In genomic region chr3:24640330-24640877, GRCh38 we compare ENCODE assay signal across 8 cellular contexts.
DNase-seq lines count a peak whose midpoint lies in the region; ATAC-seq, FAIRE-seq and TF ChIP-seq lines count a peak whose summit lies in the region.

No MANE protein-coding gene starts in this region.

- dilution Hi-C loops in IMR-90 (cut with HindIII; ENCODE audit: low sequenced_read_pairs, unreplicated experiment): no loop called here

- TF ChIP-seq EP300 in K562 (IDR thresholded peaks at IDR 0.05; ENCODE audit: low read length): no peak

- H3K79me1 ChIP-seq in IMR-90 (ENCODE audit: low read depth in 1 of 2, low read length in 2 of 2): no peaks in the 10 kb centered on the region

- H3K9ac ChIP-seq in IMR-90 (ENCODE audit: low read depth, low read length) (no peak overlapping the region), K562 (ENCODE audit: insufficient read depth in 1 of 2, low read depth in 2 of 2, low read length in 2 of 2) (no peak overlapping the region)

- H3K4me2 ChIP-seq in IMR-90 (ENCODE audit: low read depth, low read length) (no peak overlapping the region), K562 (ENCODE audit: insufficient read depth, low read length) (no peak overlapping the region)

- intact Hi-C loops in IMR-90 (cut with micrococcal nuclease) (no loop called here), K562 (cut with micrococcal nuclease) (loop anchor here (1.0 to 10.0 kb wide), 5 partner anchors 116 to 454 kb away; no protein-coding TSS in a partner anchor), lower lobe of right lung (cut with DNase I) (no loop called here)

- peak; percentile 20 for DNase-seq in COR-L47 (lab: John Stamatoyannopoulos, UW)
- DNase-seq in IMR-90: no peak
- peak in 2 of 4 experiments; percentile 35 to 52 for DNase-seq in K562 (ENCODE audit: extremely low read depth in 1 of 4, low spot score in 3 of 4)
- DNase-seq in lower lobe of right lung: no peak
- no peak for DNase-seq in NK-92 (lab: John Stamatoyannopoulos, UW; ENCODE audit: unreplicated experiment)
- no peak for DNase-seq in activated CD4-positive, alpha-beta T cell treated with anti-CD3 and anti-CD28 coated beads for 48 hours
- no peak for DNase-seq in NOMO-1 (lab: John Stamatoyannopoulos, UW; ENCODE audit: unreplicated experiment in 2 of 2)

- H2AK5ac ChIP-seq in IMR-90 (ENCODE audit: low read depth, low read length): no peak overlapping the region

- no peak overlapping the region for H3K23ac ChIP-seq in IMR-90 (ENCODE audit: low read depth, low read length)

- H2BK5ac ChIP-seq in IMR-90 (ENCODE audit: low read depth, low read length, poor library complexity, severe bottlenecking): no peak overlapping the region

- H3K27me3 ChIP-seq in IMR-90 (ENCODE audit: control insufficient read depth, insufficient read depth, low read length) (no peaks in the 10 kb centered on the region), K562 (ENCODE audit: control insufficient read depth in 2 of 2, insufficient read depth in 2 of 2, low read length in 2 of 2) (0 out of 5 replicates have a peak, but pooled peaks cover 0 to 7% of the 10 kb centered on the region in 2 experiments), lower lobe of right lung (ENCODE audit: low read depth) (no peaks in the 10 kb centered on the region)

- H2BK20ac ChIP-seq in IMR-90 (ENCODE audit: low read depth, low read length): no peak overlapping the region

- H3K9me1 ChIP-seq in IMR-90 (ENCODE audit: insufficient read depth, low read length) (no peaks in the 10 kb centered on the region), K562 (ENCODE audit: control insufficient read depth, insufficient read depth, low read length) (no peaks in the 10 kb centered on the region)

- POLR2A ChIA-PET in IMR-90 (lab: Charles Lee; ENCODE audit: unreplicated experiment) (no interaction called here), K562 (lab: Yijun Ruan, JAX) (no interaction called here)

- H4K8ac ChIP-seq in IMR-90 (ENCODE audit: low read depth in 2 of 2, low read length in 2 of 2): no peak overlapping the region

- no CpG with 5 or more reads among the region's 3 CpGs for WGBS in IMR-90 (ENCODE audit: extremely low coverage in 2 of 2, insufficient read length in 1 of 2), 2 experiments
- WGBS in K562 (ENCODE audit: insufficient coverage, low coverage, missing lambda C conversion rate): 14% methylated on average over 3 of the region's 3 CpGs

- H4K5ac ChIP-seq in IMR-90 (ENCODE audit: low read depth, low read length): no peak overlapping the region

- H3K4ac ChIP-seq in IMR-90 (ENCODE audit: low read depth, low read length): no peak overlapping the region

- H3K14ac ChIP-seq in IMR-90 (replicated peaks; ENCODE audit: low read depth, low read length): no peak overlapping the region

- TF ChIP-seq CTCF in IMR-90 (conservative IDR thresholded peaks at IDR 0.05; ENCODE audit: low read depth, low read length): 0 out of 2 replicates have a peak, but pooled peaks have one; percentile 5
- peak; percentile 57 to 78 (median 59) for TF ChIP-seq CTCF in K562 (IDR thresholded peaks at IDR 0.05 in 2 of 3, conservative IDR thresholded peaks at IDR 0.05 in 1 of 3; ENCODE audit: insufficient read depth in 2 of 3, low read depth in 1 of 3, low read length in 3 of 3)
- TF ChIP-seq CTCF in lower lobe of right lung (IDR thresholded peaks at IDR 0.05): peak; percentile 55

- ATAC-seq in IMR-90 (ENCODE audit: low read depth) (no peak), K562 (peak; percentile 90), lower lobe of right lung (peak; percentile 73 to 91)
- ATAC-seq in activated CD4-positive, CD25-positive, alpha-beta regulatory T cell treated with anti-CD3 and anti-CD28 coated beads, Interleukin-2, amount 50 U/mL, for 24 hours: no peak

- H3K4me1 ChIP-seq in IMR-90 (ENCODE audit: control insufficient read depth, insufficient read depth, low read length) (no peaks in the 10 kb centered on the region), K562 (replicated peaks in 1 of 2; ENCODE audit: control insufficient read depth in 2 of 2, insufficient read depth in 2 of 2, low read length in 2 of 2) (peaks cover 0 to 4% of the 10 kb centered on the region in 2 experiments; a peak in 1 of 5 replicates), lower lobe of right lung (peaks cover 7% of the 10 kb centered on the region)

- H3K4me3 ChIP-seq in IMR-90 (ENCODE audit: insufficient read depth, low read depth, low read length): no peak overlapping the region
- H3K4me3 ChIP-seq in K562: no peak overlapping the region
- H3K4me3 ChIP-seq in lower lobe of right lung: no peak overlapping the region

- BruUV-seq in IMR-90 (replicated peaks; lab: Mats Ljungman, UMichigan): no TSS peak
- BruUV-seq in K562 (replicated peaks; lab: Mats Ljungman, UMichigan): no TSS peak

- H3K79me2 ChIP-seq in K562 (ENCODE audit: control insufficient read depth, insufficient read depth, low read length): no peaks in the 10 kb centered on the region

- H4K20me1 ChIP-seq in IMR-90 (ENCODE audit: insufficient read depth, low read length) (no peaks in the 10 kb centered on the region), K562 (replicated peaks; ENCODE audit: control insufficient read depth, insufficient read depth, low read length) (no peaks in the 10 kb centered on the region)

- H3K36me3 ChIP-seq in IMR-90 (ENCODE audit: control insufficient read depth, insufficient read depth, low read length): no peaks in the 10 kb centered on the region
- no peaks in the 10 kb centered on the region for H3K36me3 ChIP-seq in K562 (ENCODE audit: control insufficient read depth, insufficient read depth, low read length)
- no peaks in the 10 kb centered on the region for H3K36me3 ChIP-seq in lower lobe of right lung

- no peak overlapping the region for H4K91ac ChIP-seq in IMR-90 (ENCODE audit: insufficient read depth, low read depth, low read length)

- no peak overlapping the region for H3K56ac ChIP-seq in IMR-90 (ENCODE audit: extremely low read depth, insufficient read depth, low read length)

- H3K27ac ChIP-seq in IMR-90 (ENCODE audit: insufficient read depth, low read length): no peak overlapping the region
- H3K27ac ChIP-seq in K562 (ENCODE audit: extremely low read depth, low read depth, low read length): no peak overlapping the region
- H3K27ac ChIP-seq in lower lobe of right lung: no peak overlapping the region

- no peak overlapping the region for H2AK9ac ChIP-seq in IMR-90 (replicated peaks; ENCODE audit: low read depth, low read length, poor library complexity)

- CTCF ChIA-PET in IMR-90 (lab: Yijun Ruan, JAX) (no interaction called here), K562 (lab: Yijun Ruan, JAX; ENCODE audit: low intra/inter-chr PET ratio) (interaction anchor here (0.6 to 1.1 kb wide), 3 partner anchors 455 to 807 kb away, joined by 3 to 5 read pairs (median 4); no protein-coding TSS in a partner anchor)

- no peak overlapping the region for H2BK15ac ChIP-seq in IMR-90 (ENCODE audit: low read depth, low read length)

- TF ChIP-seq POLR2A in IMR-90 (IDR thresholded peaks at IDR 0.05; ENCODE audit: low read depth, low read length) (no peak), K562 (conservative IDR thresholded peaks at IDR 0.05) (no peak)

- no peaks in the 10 kb centered on the region for H3K9me3 ChIP-seq in IMR-90 (ENCODE audit: control insufficient read depth, insufficient read depth, low read length)
- no peaks in the 10 kb centered on the region for H3K9me3 ChIP-seq in K562 (replicated peaks; ENCODE audit: control insufficient read depth, insufficient read depth, low read depth, low read length)
- H3K9me3 ChIP-seq in lower lobe of right lung: no peaks in the 10 kb centered on the region

- no peak overlapping the region for H2BK120ac ChIP-seq in IMR-90 (ENCODE audit: low read depth, low read length)

- TF ChIP-seq RAD21 in IMR-90 (IDR thresholded peaks at IDR 0.05; ENCODE audit: low read length) (no peak), K562 (CRISPR knock-in tag; conservative IDR thresholded peaks at IDR 0.05 in 1 of 2, IDR thresholded peaks at IDR 0.05 in 1 of 2) (peak; percentile 75 to 90)

- H3K18ac ChIP-seq in IMR-90 (ENCODE audit: low read depth, low read length): no peak overlapping the region

- in situ Hi-C loops in IMR-90 (cut with MboI; ENCODE audit: low sequenced_read_pairs): no loop called here
- in situ Hi-C loops in K562 (cut with MboI): no loop called here

- peak; percentile 69 for FAIRE-seq in K562 (lab: Jason Lieb, UNC)

- H2AFZ ChIP-seq in IMR-90 (replicated peaks; ENCODE audit: low read length, poor library complexity) (no peak overlapping the region), K562 (ENCODE audit: low read depth, low read length) (peak overlapping the region; percentile 58; the same call in 1 of the 2 replicates)

TF ChIP-seq in IMR-90, 13 proteins besides CTCF, POLR2A, EP300 and RAD21 (continues in another document):
- no peak for TF ChIP-seq MXI1 (IDR thresholded peaks at IDR 0.05; ENCODE audit: borderline replicate concordance, low read depth, low read length)
- TF ChIP-seq MAFK (IDR thresholded peaks at IDR 0.05; ENCODE audit: low read depth, low read length): no peak
- TF ChIP-seq BHLHE40 (IDR thresholded peaks at IDR 0.05; ENCODE audit: low read depth, low read length): no peak
- TF ChIP-seq USF2 (IDR thresholded peaks at IDR 0.05; ENCODE audit: low read depth, low read length): no peak
- no peak for TF ChIP-seq CHD1 (IDR thresholded peaks at IDR 0.05; ENCODE audit: low read depth, low read length)

TF ChIP-seq in K562, 482 proteins besides CTCF, POLR2A, EP300 and RAD21 (continues in another document):
- TF ChIP-seq GATAD2B (IDR thresholded peaks at IDR 0.05; ENCODE audit: borderline replicate concordance) (0 out of 2 replicates have a peak, but pooled peaks have one; percentile 14), EWSR1 (IDR thresholded peaks at IDR 0.05; ENCODE audit: borderline replicate concordance, low read depth, partially characterized antibody) (no peak), CEBPB (tag; IDR thresholded peaks at IDR 0.05) (peak; percentile 54), CREB5 (CRISPR knock-in tag; IDR thresholded peaks at IDR 0.05) (no peak), CEBPG (CRISPR knock-in tag; IDR thresholded peaks at IDR 0.05) (no peak), CEBPG (tag; conservative IDR thresholded peaks at IDR 0.05 in 1 of 2, IDR thresholded peaks at IDR 0.05 in 1 of 2) (peak in 1 of 2 experiments; percentile 37; a peak in 2 of 4 replicates)

Comparison
In these comparisons a context has a peak if more than half of its experiments do, and no peak if none do; other contexts are left out.
1. ATAC-seq: peak in K562 (single experiment) and lower lobe of right lung (2 of 2); none in IMR-90 (single experiment) and activated CD4-positive, CD25-positive, alpha-beta regulatory T cell treated with anti-CD3 and anti-CD28 coated beads, Interleukin-2, amount 50 U/mL, for 24 hours (0 of 2).
2. CTCF ChIP-seq: peak in every context shown above with its lines; median percentile 59 in K562; 55 in lower lobe of right lung; 5 in IMR-90.